4 cellular contexts compared by ENCODE assay signal in genomic region chr5:160873560-160874200, GRCh38. TPM values are rescaled to one million over a fixed set of nuclear protein-coding genes. Genes with fewer than 3 reads are reported as not detected.
"Had no signal": no experiment of that assay in that cellular context is flagged by ENCODE, and none has a peak within 500 bp of the region (broad histone marks: within the 10 kb centered on the region; RNA-seq: fewer than 3 reads in every experiment).

No MANE protein-coding gene starts in this region.

RNA-seq across cellular contexts. Expression of gene ATP10B, which starts 21.7 kb away (rescaled TPM):
- total RNA-seq: activated naive CD4-positive, alpha-beta T cell treated with anti-CD3 and anti-CD28 coated beads for 36 hours; left ventricle myocardium superior; osteocyte; T-helper 17 cell had no signal
